Comparison of ENCODE assay signal across 26 cellular contexts in the genomic region with DNA sequence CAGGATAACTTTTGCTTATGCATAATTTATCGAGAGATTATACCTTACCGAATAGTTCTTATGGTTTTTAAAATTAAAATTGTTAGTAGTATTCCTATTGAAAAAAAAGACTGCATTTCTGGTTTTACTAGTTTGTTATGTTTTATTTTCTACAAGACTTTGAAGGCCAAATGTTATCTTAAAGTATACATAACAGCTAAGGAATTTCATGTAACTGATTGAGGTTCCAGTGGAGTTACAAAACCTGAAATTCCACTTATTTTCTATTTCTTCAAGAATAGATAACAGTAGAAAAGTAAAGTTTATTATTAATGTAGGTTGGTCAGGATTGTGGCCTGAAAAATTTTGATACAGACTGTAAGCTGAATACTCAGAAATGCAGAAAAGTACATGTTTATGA.
DNase-seq lines count a peak whose midpoint lies in the region; ATAC-seq, FAIRE-seq and TF ChIP-seq lines count a peak whose summit lies in the region.
"Had no signal": no experiment of that assay in that cellular context is flagged by ENCODE, and none has a peak within 500 bp of the region (broad histone marks: within the 10 kb centered on the region; RNA-seq: fewer than 3 reads in every experiment).

No MANE protein-coding gene starts in this region.

- H3K4me3 Mint-ChIP-seq in stimulated activated memory B cell treated with anti-CD40 and anti-IgM and Interleukin-4, amounts not matched to agents 10 μg/mL and 1 μg/mL and 100 μg/mL, for 72 hours = no peak overlapping the region
- H3K4me3 Mint-ChIP-seq: CD14-positive monocyte; CD4-positive, alpha-beta T cell; CD8-positive, alpha-beta memory T cell; GM23338; H9 had no signal

- H3K36me3 Mint-ChIP-seq in stimulated activated memory B cell treated with anti-CD40 and anti-IgM and Interleukin-4, amounts not matched to agents 10 μg/mL and 1 μg/mL and 100 μg/mL, for 72 hours = no peaks in the 10 kb centered on the region
- H3K36me3 Mint-ChIP-seq: CD14-positive monocyte; CD8-positive, alpha-beta memory T cell had no signal

- H3K4me3 ChIP-seq in IMR-90 (ENCODE audit: insufficient read depth, low read depth, low read length) = no peak overlapping the region
- no peak overlapping the region for H3K4me3 ChIP-seq in endothelial cell of umbilical vein (replicated peaks in 1 of 3; ENCODE audit: insufficient read depth in 1 of 3, low read depth in 1 of 3, low read length in 3 of 3)
- no peak overlapping the region for H3K4me3 ChIP-seq in pancreas
- H3K4me3 ChIP-seq in osteoblast (ENCODE audit: insufficient read depth, low read length) = no peak overlapping the region
- H3K4me3 ChIP-seq: A549; BLaER1 treated with 17β-estradiol and CSF1 and Interleukin-3, amounts not matched to agents 10 nM and 100 nM; GM12878; GM23338 had no signal

- no peaks in the 10 kb centered on the region for H3K27me3 Mint-ChIP-seq in stimulated activated memory B cell treated with anti-CD40 and anti-IgM and Interleukin-4, amounts not matched to agents 10 μg/mL and 1 μg/mL and 100 μg/mL, for 72 hours
- H3K27me3 Mint-ChIP-seq: CD4-positive, alpha-beta T cell; CD8-positive, alpha-beta memory T cell had no signal

- BruUV-seq in IMR-90 (replicated peaks; lab: Mats Ljungman, UMichigan) (no TSS peak), endothelial cell of umbilical vein (replicated peaks; lab: Mats Ljungman, UMichigan) (no TSS peak)

- in situ Hi-C loops in IMR-90 (cut with MboI; ENCODE audit: low sequenced_read_pairs) = no loop called here

- H3K4me1 Mint-ChIP-seq in stimulated activated memory B cell treated with anti-CD40 and anti-IgM and Interleukin-4, amounts not matched to agents 10 μg/mL and 1 μg/mL and 100 μg/mL, for 72 hours = no peaks in the 10 kb centered on the region
- H3K4me1 Mint-ChIP-seq: CD14-positive monocyte; CD8-positive, alpha-beta memory T cell had no signal

- no peaks in the 10 kb centered on the region for H3K79me2 ChIP-seq in endothelial cell of umbilical vein (ENCODE audit: control insufficient read depth, insufficient read depth, low read length)
- no peaks in the 10 kb centered on the region for H3K79me2 ChIP-seq in osteoblast (ENCODE audit: insufficient read depth, low read length)

- H4K8ac ChIP-seq in IMR-90 (ENCODE audit: low read depth in 2 of 2, low read length in 2 of 2) = no peak overlapping the region

- H2BK15ac ChIP-seq in IMR-90 (ENCODE audit: low read depth, low read length) = no peak overlapping the region

- TF ChIP-seq POLR2A in IMR-90 (IDR thresholded peaks at IDR 0.05; ENCODE audit: low read depth, low read length) (no peak), endothelial cell of umbilical vein (IDR thresholded peaks at IDR 0.05; ENCODE audit: low read depth, low read length) (no peak)

- POLR2A ChIA-PET in IMR-90 (lab: Charles Lee; ENCODE audit: unreplicated experiment) (no interaction called here), endothelial cell of umbilical vein (lab: Charles Lee) (no interaction called here)

- no peak for TF ChIP-seq CTCF in IMR-90 (conservative IDR thresholded peaks at IDR 0.05; ENCODE audit: low read depth, low read length)
- no peak for TF ChIP-seq CTCF in endothelial cell of umbilical vein (IDR thresholded peaks at IDR 0.05; ENCODE audit: extremely low read depth in 1 of 2, insufficient read depth in 1 of 2, low read depth in 1 of 2, low read length in 2 of 2)
- TF ChIP-seq CTCF in pancreas (IDR thresholded peaks at IDR 0.05) = no peak
- TF ChIP-seq CTCF in osteoblast (IDR thresholded peaks at IDR 0.05; ENCODE audit: extremely low read depth, low read depth, low read length) = no peak

- no peak overlapping the region for H4K5ac ChIP-seq in IMR-90 (ENCODE audit: low read depth, low read length)

- TF ChIP-seq RAD21 in IMR-90 (IDR thresholded peaks at IDR 0.05; ENCODE audit: low read length) = no peak

- H2BK120ac ChIP-seq in IMR-90 (ENCODE audit: low read depth, low read length) = no peak overlapping the region

- CTCF ChIA-PET in IMR-90 (lab: Yijun Ruan, JAX) = no interaction called here
- CTCF ChIA-PET in endothelial cell of umbilical vein (lab: Charles Lee) = no interaction called here

- no peak overlapping the region for H4K91ac ChIP-seq in IMR-90 (ENCODE audit: insufficient read depth, low read depth, low read length)

- H4K20me1 ChIP-seq in IMR-90 (ENCODE audit: insufficient read depth, low read length) (no peaks in the 10 kb centered on the region), endothelial cell of umbilical vein (replicated peaks; ENCODE audit: control insufficient read depth, extremely low read depth, insufficient read depth, low read length) (no peaks in the 10 kb centered on the region), osteoblast (ENCODE audit: insufficient read depth, low read length) (no peaks in the 10 kb centered on the region)
- H4K20me1 ChIP-seq: BLaER1 treated with 17β-estradiol and CSF1 and Interleukin-3, amounts not matched to agents 10 nM and 100 nM had no signal

- H3K9ac ChIP-seq in IMR-90 (ENCODE audit: low read depth, low read length) = no peak overlapping the region
- no peak overlapping the region for H3K9ac ChIP-seq in endothelial cell of umbilical vein (replicated peaks; ENCODE audit: extremely low read depth, insufficient read depth, low read length)
- H3K9ac ChIP-seq: BLaER1 treated with 17β-estradiol and CSF1 and Interleukin-3, amounts not matched to agents 10 nM and 100 nM had no signal

- intact Hi-C loops in IMR-90 (cut with micrococcal nuclease) (no loop called here), endothelial cell of umbilical vein (cut with micrococcal nuclease) (no loop called here), pancreas (cut with DNase I) (no loop called here)

- FAIRE-seq in endothelial cell of umbilical vein (lab: Jason Lieb, UNC) = peak; percentile 4
- FAIRE-seq in pancreas (lab: Jason Lieb, UNC) = no peak
- FAIRE-seq: A549, D721Med, GM12878, GM18507 had no signal

- H2AK5ac ChIP-seq in IMR-90 (ENCODE audit: low read depth, low read length) = no peak overlapping the region

- H3K27me3 ChIP-seq in IMR-90 (ENCODE audit: control insufficient read depth, insufficient read depth, low read length) (no peaks in the 10 kb centered on the region), endothelial cell of umbilical vein (ENCODE audit: control insufficient read depth in 2 of 2, insufficient read depth in 2 of 2, low read length in 2 of 2) (no peaks in the 10 kb centered on the region), pancreas (no peaks in the 10 kb centered on the region), osteoblast (ENCODE audit: insufficient read depth, low read length) (no peaks in the 10 kb centered on the region)
- H3K27me3 ChIP-seq: BE2C; BLaER1 treated with 17β-estradiol and CSF1 and Interleukin-3, amounts not matched to agents 10 nM and 100 nM had no signal

- no peak overlapping the region for H3K56ac ChIP-seq in IMR-90 (ENCODE audit: extremely low read depth, insufficient read depth, low read length)

- H3K9me3 Mint-ChIP-seq in stimulated activated memory B cell treated with anti-CD40 and anti-IgM and Interleukin-4, amounts not matched to agents 10 μg/mL and 1 μg/mL and 100 μg/mL, for 72 hours = peaks cover 3% of the 10 kb centered on the region
- H3K9me3 Mint-ChIP-seq: GM23338 had no signal

- H3K27ac ChIP-seq in IMR-90 (ENCODE audit: insufficient read depth, low read length) = no peak overlapping the region
- no peak overlapping the region for H3K27ac ChIP-seq in endothelial cell of umbilical vein (ENCODE audit: insufficient read depth, low read depth, low read length)
- peak overlapping the region in 1 of 4 donors; percentile 67 for H3K27ac ChIP-seq in pancreas
- H3K27ac ChIP-seq in osteoblast (ENCODE audit: low read depth, low read length) = no peak overlapping the region
- H3K27ac ChIP-seq: A549; BLaER1 treated with 17β-estradiol and CSF1 and Interleukin-3, amounts not matched to agents 10 nM and 100 nM had no signal

- no peak overlapping the region for H3K4ac ChIP-seq in IMR-90 (ENCODE audit: low read depth, low read length)

- no peaks in the 10 kb centered on the region for H3K79me1 ChIP-seq in IMR-90 (ENCODE audit: low read depth in 1 of 2, low read length in 2 of 2)

- dilution Hi-C loops in IMR-90 (cut with HindIII; ENCODE audit: low sequenced_read_pairs, unreplicated experiment) = no loop called here
- dilution Hi-C loops in endothelial cell of umbilical vein (cut with MboI; ENCODE audit: extremely low pct_ligation_motif_present, low sequenced_read_pairs) = no loop called here

- H3K4me1 ChIP-seq in IMR-90 (ENCODE audit: control insufficient read depth, insufficient read depth, low read length) (no peaks in the 10 kb centered on the region), endothelial cell of umbilical vein (ENCODE audit: control insufficient read depth, extremely low read depth, insufficient read depth, low read length) (no peaks in the 10 kb centered on the region), pancreas (peaks cover 0 to 28% (median 22%) of the 10 kb centered on the region in 3 donors), osteoblast (ENCODE audit: insufficient read depth, low read length) (no peaks in the 10 kb centered on the region)
- H3K4me1 ChIP-seq: A549; BLaER1 treated with 17β-estradiol and CSF1 and Interleukin-3, amounts not matched to agents 10 nM and 100 nM had no signal

- H3K4me2 ChIP-seq in IMR-90 (ENCODE audit: low read depth, low read length) (no peak overlapping the region), endothelial cell of umbilical vein (ENCODE audit: insufficient read depth, low read length) (no peak overlapping the region), osteoblast (ENCODE audit: insufficient read depth, low read length) (no peak overlapping the region)
- H3K4me2 ChIP-seq: A549; BLaER1 treated with 17β-estradiol and CSF1 and Interleukin-3, amounts not matched to agents 10 nM and 100 nM; GM23338 had no signal

- no peak overlapping the region for H2AFZ ChIP-seq in IMR-90 (replicated peaks; ENCODE audit: low read length, poor library complexity)
- no peak overlapping the region for H2AFZ ChIP-seq in endothelial cell of umbilical vein (ENCODE audit: low read depth, low read length)
- H2AFZ ChIP-seq in osteoblast (ENCODE audit: low read length) = no peak overlapping the region
- H2AFZ ChIP-seq: GM23338 had no signal

- DNase-seq in IMR-90 = peak; percentile 25
- DNase-seq in amniotic epithelial cell (ENCODE audit: low read depth) = peak; percentile 44
- no peak for DNase-seq in endothelial cell of umbilical vein (ENCODE audit: low read depth, low spot score)
- no peak for DNase-seq in pancreas
- no peak for DNase-seq in osteoblast (ENCODE audit: insufficient read length, low spot score, missing footprints)
- DNase-seq in OCI-M1 (lab: John Stamatoyannopoulos, UW) = no peak
- DNase-seq: 8988T; ACHN; AML-193; BE2C; CD4-positive, alpha-beta T cell; CD8-positive, alpha-beta memory T cell; DMS 273 treated with DMSO at 0.1 percent for 48 hours; DMS79; EL; GDM1; H9 had no signal

- H3K9me1 ChIP-seq in IMR-90 (ENCODE audit: insufficient read depth, low read length) (no peaks in the 10 kb centered on the region), endothelial cell of umbilical vein (replicated peaks; ENCODE audit: control insufficient read depth, extremely low read depth, insufficient read depth, low read length) (no peaks in the 10 kb centered on the region)

- 0 out of 2 replicates have a peak, but pooled peaks cover 2% of the 10 kb centered on the region for H3K9me3 ChIP-seq in IMR-90 (ENCODE audit: control insufficient read depth, insufficient read depth, low read length)
- H3K9me3 ChIP-seq in endothelial cell of umbilical vein (replicated peaks; ENCODE audit: control insufficient read depth, insufficient read depth, low read length) = no peaks in the 10 kb centered on the region
- no peaks in the 10 kb centered on the region for H3K9me3 ChIP-seq in pancreas
- no peaks in the 10 kb centered on the region for H3K9me3 ChIP-seq in osteoblast (ENCODE audit: low read depth, low read length)
- H3K9me3 ChIP-seq: A549; BE2C; BLaER1 treated with 17β-estradiol and CSF1 and Interleukin-3, amounts not matched to agents 10 nM and 100 nM had no signal

- H3K14ac ChIP-seq in IMR-90 (replicated peaks; ENCODE audit: low read depth, low read length) = no peak overlapping the region

- ATAC-seq in IMR-90 (ENCODE audit: low read depth) (no peak), pancreas (peak in 3 of 4 donors; percentile 52 to 71 (median 63))
- no peak for ATAC-seq in stimulated activated memory B cell treated with anti-CD40 and anti-IgM and Interleukin-4, amounts not matched to agents 10 μg/mL and 1 μg/mL and 100 μg/mL, for 72 hours
- ATAC-seq: A549, GM12878, GM23338, HCT116 had no signal

- no peak overlapping the region for H2BK5ac ChIP-seq in IMR-90 (ENCODE audit: low read depth, low read length, poor library complexity, severe bottlenecking)

- H3K23ac ChIP-seq in IMR-90 (ENCODE audit: low read depth, low read length) = no peak overlapping the region

- H2BK20ac ChIP-seq in IMR-90 (ENCODE audit: low read depth, low read length) = no peak overlapping the region

- H2AK9ac ChIP-seq in IMR-90 (replicated peaks; ENCODE audit: low read depth, low read length, poor library complexity) = no peak overlapping the region

- no peaks in the 10 kb centered on the region for H3K36me3 ChIP-seq in IMR-90 (ENCODE audit: control insufficient read depth, insufficient read depth, low read length)
- no peaks in the 10 kb centered on the region for H3K36me3 ChIP-seq in endothelial cell of umbilical vein (ENCODE audit: control insufficient read depth in 2 of 2, extremely low read depth in 1 of 2, insufficient read depth in 2 of 2, low read length in 2 of 2)
- no peaks in the 10 kb centered on the region for H3K36me3 ChIP-seq in pancreas
- H3K36me3 ChIP-seq in osteoblast (ENCODE audit: insufficient read depth, low read length) = no peaks in the 10 kb centered on the region
- H3K36me3 ChIP-seq: BE2C; BLaER1 treated with 17β-estradiol and CSF1 and Interleukin-3, amounts not matched to agents 10 nM and 100 nM had no signal

- no CpG with 5 or more reads among the region's 2 CpGs for WGBS in IMR-90 (ENCODE audit: extremely low coverage in 2 of 2, insufficient read length in 1 of 2), 2 experiments
- whole genome bisulfite sequencing in pancreas, 2 donors = 33 to 37% methylated on average over 2 of the region's 2 CpGs

- no peak overlapping the region for H3K27ac Mint-ChIP-seq in stimulated activated memory B cell treated with anti-CD40 and anti-IgM and Interleukin-4, amounts not matched to agents 10 μg/mL and 1 μg/mL and 100 μg/mL, for 72 hours
- H3K27ac Mint-ChIP-seq: CD14-positive monocyte; CD4-positive, alpha-beta T cell; CD8-positive, alpha-beta memory T cell; GM23338; H9 had no signal

- no peak overlapping the region for H3K18ac ChIP-seq in IMR-90 (ENCODE audit: low read depth, low read length)

Comparison
In these comparisons a context has a peak if more than half of its experiments do, and no peak if none do; other contexts are left out.
1. ATAC-seq: peak in pancreas (3 of 4); none in IMR-90 (single experiment) and stimulated activated memory B cell treated with anti-CD40 and anti-IgM and Interleukin-4, amounts not matched to agents 10 μg/mL and 1 μg/mL and 100 μg/mL, for 72 hours (single experiment).
2. DNase-seq: peak in IMR-90 (single experiment) and amniotic epithelial cell (single experiment); none in endothelial cell of umbilical vein (single experiment), pancreas (0 of 6), osteoblast (single experiment) and OCI-M1 (single experiment).